11 cellular contexts compared by ENCODE assay signal in genomic region chr2:161004379-161004778, GRCh38.
A peak's percentile ranks its signal among the peaks of the same experiment; 100 is the strongest.
DNase-seq lines count a peak whose midpoint lies in the region; ATAC-seq and TF ChIP-seq lines count a peak whose summit lies in the region.
"Had no signal": no experiment of that assay in that cellular context is flagged by ENCODE, and none has a peak within 500 bp of the region (broad histone marks: within the 10 kb centered on the region; RNA-seq: fewer than 3 reads in every experiment).

No MANE protein-coding gene starts in this region.

- CTCF ChIA-PET in GM10248 (lab: Yijun Ruan, JAX), result interaction anchor here (0.9 to 5.4 kb wide), 5 partner anchors 11 to 680 kb away, joined by 3 to 39 read pairs (median 6); no protein-coding TSS in a partner anchor

- H3K4me3 ChIP-seq in DOHH2 (ENCODE audit: low read length) (no peak overlapping the region), epithelial cell of esophagus (ENCODE audit: low read length) (no peak overlapping the region)
- H3K4me3 ChIP-seq: SJSA1 had no signal

- DNase-seq in A172 (ENCODE audit: low spot score) (peak; percentile 24), NAMALWA (ENCODE audit: low spot score) (peak; percentile 40), epithelial cell of esophagus (ENCODE audit: low read depth) (peak; percentile 20), NCI-H1092 (lab: John Stamatoyannopoulos, UW) (no peak), kidney tubule cell (ENCODE audit: low spot score) (no peak), GM10248 (ENCODE audit: extremely low spot score) (no peak)
- DNase-seq: erythroblast; naive thymus-derived CD8-positive, alpha-beta T cell had no signal

- POLR2A ChIA-PET in GM10248 (lab: Yijun Ruan, JAX), result no interaction called here

- no peaks in the 10 kb centered on the region for H3K9me2 ChIP-seq in DOHH2 (replicated peaks; ENCODE audit: control insufficient read depth, low read length)

- H3F3A ChIP-seq in DOHH2 (ENCODE audit: control insufficient read depth, insufficient read depth), result no peaks in the 10 kb centered on the region

- no peak overlapping the region for H3K27ac ChIP-seq in DOHH2 (ENCODE audit: low read depth, low read length)
- H3K27ac ChIP-seq: SJSA1 had no signal

- no peaks in the 10 kb centered on the region for H3K79me2 ChIP-seq in DOHH2 (ENCODE audit: control insufficient read depth, low read length)

- H3K36me3 ChIP-seq in DOHH2 (ENCODE audit: control insufficient read depth, low read length), result no peaks in the 10 kb centered on the region
- H3K36me3 ChIP-seq: SJSA1 had no signal

- H4K20me1 ChIP-seq in DOHH2 (ENCODE audit: control insufficient read depth, insufficient read depth, low read depth, low read length), result no peaks in the 10 kb centered on the region

- no peaks in the 10 kb centered on the region for H3K4me1 ChIP-seq in DOHH2 (ENCODE audit: control insufficient read depth, low read length)
- H3K4me1 ChIP-seq: SJSA1 had no signal

- ATAC-seq in HG03139 (IDR thresholded peaks at IDR 0.05; ENCODE audit: unreplicated experiment), result no peak
- ATAC-seq: naive thymus-derived CD8-positive, alpha-beta T cell had no signal

- no peaks in the 10 kb centered on the region for H3K9me3 ChIP-seq in DOHH2 (ENCODE audit: control insufficient read depth, insufficient read depth, low read length)
- H3K9me3 ChIP-seq: SJSA1 had no signal

- H3K4me2 ChIP-seq in DOHH2 (ENCODE audit: low read length), result no peak overlapping the region

- H3K27me3 ChIP-seq in DOHH2 (ENCODE audit: control insufficient read depth, low read length), result no peaks in the 10 kb centered on the region
- H3K27me3 ChIP-seq: SJSA1 had no signal

- TF ChIP-seq CTCF in DOHH2 (IDR thresholded peaks at IDR 0.05; ENCODE audit: low read depth, low read length, poor library complexity, severe bottlenecking), result peak; percentile 54
- peak; percentile 47 for TF ChIP-seq CTCF in epithelial cell of esophagus (IDR thresholded peaks at IDR 0.05; ENCODE audit: insufficient read depth, low read depth, low read length, missing control alignments)
- TF ChIP-seq CTCF in GM10248 (IDR thresholded peaks at IDR 0.05; ENCODE audit: control extremely low read depth, extremely low read depth, low read depth, missing control alignments), result no peak

Comparison
In these comparisons a context has a peak if more than half of its experiments do, and no peak if none do; other contexts are left out.
1. DNase-seq: peak in A172 (single experiment), NAMALWA (single experiment) and epithelial cell of esophagus (single experiment); none in NCI-H1092 (single experiment), kidney tubule cell (single experiment) and GM10248 (single experiment).